Comparison of ENCODE assay signal across 20 cellular contexts in the genomic region with DNA sequence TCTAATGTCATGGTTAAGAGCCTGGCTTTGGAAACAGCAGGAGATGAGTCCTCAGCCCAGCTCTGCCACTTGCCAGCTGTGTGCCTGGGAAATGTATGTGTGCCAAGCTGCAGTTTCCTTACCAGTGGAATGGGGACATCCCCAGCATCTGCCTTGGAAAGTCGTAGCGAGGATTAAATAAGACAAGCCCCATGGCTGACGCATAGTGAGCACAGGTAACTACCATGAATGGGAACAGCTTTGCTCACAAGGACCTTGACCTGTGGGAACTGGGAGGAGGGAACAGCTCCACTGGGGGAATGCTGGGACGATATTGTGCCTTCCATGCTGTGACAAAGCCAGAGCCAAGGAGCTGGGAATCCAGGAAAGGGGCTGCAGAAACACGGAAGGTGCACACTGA. TPM values are rescaled to one million over a fixed set of nuclear protein-coding genes. Genes with fewer than 3 reads are reported as not detected.
"Had no signal": no experiment of that assay in that cellular context is flagged by ENCODE, and none has a peak within 500 bp of the region (broad histone marks: within the 10 kb centered on the region; RNA-seq: fewer than 3 reads in every experiment).

No MANE protein-coding gene starts in this region.

- DNase-seq: effector CD4-positive, alpha-beta T cell; gastrocnemius medialis; heart right ventricle; hypothalamus; kidney glomerular epithelial cell; mammary epithelial cell; natural killer cell; nucleus accumbens; ovary; stimulated activated CD4-positive, alpha-beta T cell treated with anti-CD3 and anti-CD28 coated beads, Interleukin-4, amount 100 ng/mL, for 1 hour; tibial artery; upper lobe of right lung had no signal

- H3K27ac Mint-ChIP-seq: natural killer cell; neural progenitor cell; stimulated activated memory B cell treated with anti-CD40 and anti-IgM and Interleukin-4, amounts not matched to agents 10 μg/mL and 1 μg/mL and 100 μg/mL, for 72 hours; stimulated activated naive CD8-positive, alpha-beta T cell treated with anti-CD3 and anti-CD28 coated beads, Interleukin-15, Interleukin-2, amounts not matched to agents 100 ng/mL and 50 ng/mL, for 24 hours had no signal

- H3K4me3 Mint-ChIP-seq: natural killer cell; stimulated activated memory B cell treated with anti-CD40 and anti-IgM and Interleukin-4, amounts not matched to agents 10 μg/mL and 1 μg/mL and 100 μg/mL, for 72 hours; stimulated activated naive CD8-positive, alpha-beta T cell treated with anti-CD3 and anti-CD28 coated beads, Interleukin-15, Interleukin-2, amounts not matched to agents 100 ng/mL and 50 ng/mL, for 24 hours had no signal

- ATAC-seq: gastrocnemius medialis; heart right ventricle; left lobe of liver; natural killer cell; stimulated activated memory B cell treated with anti-CD40 and anti-IgM and Interleukin-4, amounts not matched to agents 10 μg/mL and 1 μg/mL and 100 μg/mL, for 72 hours; upper lobe of right lung had no signal

- H3K9me3 Mint-ChIP-seq: natural killer cell; neural progenitor cell; stimulated activated memory B cell treated with anti-CD40 and anti-IgM and Interleukin-4, amounts not matched to agents 10 μg/mL and 1 μg/mL and 100 μg/mL, for 72 hours; stimulated activated naive CD8-positive, alpha-beta T cell treated with anti-CD3 and anti-CD28 coated beads, Interleukin-15, Interleukin-2, amounts not matched to agents 100 ng/mL and 50 ng/mL, for 24 hours had no signal

- H3K36me3 Mint-ChIP-seq: natural killer cell; neural progenitor cell; stimulated activated memory B cell treated with anti-CD40 and anti-IgM and Interleukin-4, amounts not matched to agents 10 μg/mL and 1 μg/mL and 100 μg/mL, for 72 hours had no signal

RNA-seq across cellular contexts. Expression of gene DSCAML1, which starts 2.6 kb away (rescaled TPM):
- total RNA-seq: dermis microvascular lymphatic vessel endothelial cell, fibroblast of villous mesenchyme, mammary epithelial cell, myocyte had no signal

RNA-seq across cellular contexts. Expression of gene FXYD2, which starts 24.9 kb away (rescaled TPM):
- total RNA-seq: fibroblast of villous mesenchyme, mammary epithelial cell, myocyte, smooth muscle cell had no signal
